1 cellular context compared by ENCODE assay signal in the genomic region with DNA sequence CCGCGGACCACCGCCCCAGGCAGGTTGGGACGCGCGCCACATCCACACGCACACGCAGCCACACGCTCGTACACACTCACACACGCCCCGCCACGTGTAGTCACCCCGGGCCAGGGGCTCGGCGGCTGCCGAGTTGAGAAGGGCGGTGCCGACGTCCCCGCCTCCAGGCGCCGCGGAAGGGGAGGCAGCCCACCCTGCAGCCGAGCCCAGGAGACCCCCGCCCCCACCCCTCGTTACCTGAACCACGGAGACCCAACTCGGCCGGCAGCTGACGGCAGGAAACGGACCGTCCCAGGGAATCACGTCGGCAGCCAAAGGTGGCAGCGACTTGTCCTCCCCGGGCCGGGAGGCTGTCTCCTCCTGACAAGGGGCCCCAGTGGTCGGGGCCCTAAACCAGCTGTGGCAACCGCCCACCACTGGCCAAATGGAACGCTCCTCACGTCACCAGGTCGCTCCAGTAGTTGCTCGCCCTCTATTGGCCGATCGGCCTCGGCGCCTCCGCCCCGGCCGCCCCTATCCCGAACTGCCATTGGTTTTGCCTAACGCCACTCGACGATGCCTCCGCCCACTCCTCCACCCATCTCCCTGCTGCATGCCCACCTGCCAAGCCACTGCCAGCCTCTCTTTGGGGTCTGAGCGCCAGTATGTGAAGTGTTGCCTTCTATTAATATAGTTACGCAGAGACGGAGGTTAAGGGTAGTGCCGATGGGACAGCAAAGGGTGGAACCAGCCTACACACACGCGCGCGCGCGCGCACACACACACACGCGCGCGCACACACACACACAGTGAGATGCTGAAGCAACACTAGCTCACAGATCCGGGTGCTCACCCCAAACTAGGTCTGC.
A peak's percentile ranks its signal among the peaks of the same experiment; 100 is the strongest.
TF ChIP-seq lines count a peak whose summit lies in the region.

Gene ZDHHC9 (minus strand): TSS at position 428 of the 848 bp plus-strand sequence. CDS start 1,941 bp downstream, outside the sequence.

TF ChIP-seq in K562, 482 proteins besides CTCF, POLR2A, EP300 and RAD21 (continued from another document and continues in another):
- TF ChIP-seq SP1 (CRISPR knock-in tag; IDR thresholded peaks at IDR 0.05) (peak; percentile 87), MYNN (IDR thresholded peaks at IDR 0.05) (no peak), MYNN (CRISPR knock-in tag; IDR thresholded peaks at IDR 0.05) (no peak), TEAD4 (IDR thresholded peaks at IDR 0.05; ENCODE audit: low read length) (no peak), TEAD4 (CRISPR knock-in tag; IDR thresholded peaks at IDR 0.05; ENCODE audit: borderline replicate concordance) (no peak), ZNF124 (CRISPR knock-in tag; IDR thresholded peaks at IDR 0.05) (no peak), HMGN3 (IDR thresholded peaks at IDR 0.05; ENCODE audit: borderline replicate concordance, extremely low read depth, insufficient read length, low read depth, low read length) (peak; percentile 30), MBD2 (IDR thresholded peaks at IDR 0.05; ENCODE audit: borderline replicate concordance, low read depth) (peak; percentile 91), RBFOX2 (IDR thresholded peaks at IDR 0.05; ENCODE audit: low read depth, low read length) (peak; percentile 75), PHF21A (IDR thresholded peaks at IDR 0.05; ENCODE audit: borderline replicate concordance, low read depth) (no peak), NRF1 (conservative IDR thresholded peaks at IDR 0.05 in 1 of 2, IDR thresholded peaks at IDR 0.05 in 1 of 2) (peak; percentile 87 to 89), SUPT5H (IDR thresholded peaks at IDR 0.05) (peak; percentile 62), ATF7 (IDR thresholded peaks at IDR 0.05) (peak; percentile 84), ZBTB7A (IDR thresholded peaks at IDR 0.05; ENCODE audit: borderline replicate concordance, control insufficient read depth, low read depth, low read length) (peak; percentile 61; the same call in 1 of the 2 replicates), YY1 (IDR thresholded peaks at IDR 0.05; ENCODE audit: borderline replicate concordance in 1 of 3, control insufficient read depth in 1 of 3, extremely low read depth in 1 of 3, insufficient read depth in 3 of 3, insufficient read length in 1 of 3, insufficient replicate concordance in 2 of 3, low read depth in 1 of 3, low read length in 2 of 3) (peak in 1 of 3 experiments; percentile 41), FIP1L1 (IDR thresholded peaks at IDR 0.05; ENCODE audit: low read depth, low read length, poor library complexity, severe bottlenecking) (peak; percentile 37), CREM (IDR thresholded peaks at IDR 0.05; ENCODE audit: low read depth) (peak; percentile 85), ARID4B (CRISPR knock-in tag; IDR thresholded peaks at IDR 0.05) (0 out of 2 replicates have a peak, but pooled peaks have one; percentile 42), KLF13 (tag; IDR thresholded peaks at IDR 0.05; ENCODE audit: borderline replicate concordance, low read depth) (peak; percentile 49; the same call in 1 of the 2 replicates), PRDM10 (IDR thresholded peaks at IDR 0.05; ENCODE audit: partially characterized antibody) (peak; percentile 97), POLR2B (IDR thresholded peaks at IDR 0.05; ENCODE audit: low read depth, partially characterized antibody) (peak; percentile 38), CXXC5 (CRISPR knock-in tag; IDR thresholded peaks at IDR 0.05) (peak; percentile 66), TBP (optimal IDR thresholded peaks at IDR 0.05; ENCODE audit: low read depth, low read length) (peak; percentile 57), SMAD4 (CRISPR knock-in tag; conservative IDR thresholded peaks at IDR 0.05) (no peak), MAX (CRISPR knock-in tag; IDR thresholded peaks at IDR 0.05) (peak; percentile 30; the same call in 1 of the 2 replicates), MTA3 (IDR thresholded peaks at IDR 0.05; ENCODE audit: borderline replicate concordance) (peak; percentile 53; the same call in 1 of the 2 replicates), EGR1 (conservative IDR thresholded peaks at IDR 0.05) (peak; percentile 83)
- TF ChIP-seq, protein P1, sequence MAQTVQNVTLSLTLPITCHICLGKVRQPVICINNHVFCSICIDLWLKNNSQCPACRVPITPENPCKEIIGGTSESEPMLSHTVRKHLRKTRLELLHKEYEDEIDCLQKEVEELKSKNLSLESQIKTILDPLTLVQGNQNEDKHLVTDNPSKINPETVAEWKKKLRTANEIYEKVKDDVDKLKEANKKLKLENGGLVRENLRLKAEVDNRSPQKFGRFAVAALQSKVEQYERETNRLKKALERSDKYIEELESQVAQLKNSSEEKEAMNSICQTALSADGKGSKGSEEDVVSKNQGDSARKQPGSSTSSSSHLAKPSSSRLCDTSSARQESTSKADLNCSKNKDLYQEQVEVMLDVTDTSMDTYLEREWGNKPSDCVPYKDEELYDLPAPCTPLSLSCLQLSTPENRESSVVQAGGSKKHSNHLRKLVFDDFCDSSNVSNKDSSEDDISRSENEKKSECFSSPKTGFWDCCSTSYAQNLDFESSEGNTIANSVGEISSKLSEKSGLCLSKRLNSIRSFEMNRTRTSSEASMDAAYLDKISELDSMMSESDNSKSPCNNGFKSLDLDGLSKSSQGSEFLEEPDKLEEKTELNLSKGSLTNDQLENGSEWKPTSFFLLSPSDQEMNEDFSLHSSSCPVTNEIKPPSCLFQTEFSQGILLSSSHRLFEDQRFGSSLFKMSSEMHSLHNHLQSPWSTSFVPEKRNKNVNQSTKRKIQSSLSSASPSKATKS (CRISPR knock-in tag; IDR thresholded peaks at IDR 0.05) = no peak
- TF ChIP-seq, protein P2, sequence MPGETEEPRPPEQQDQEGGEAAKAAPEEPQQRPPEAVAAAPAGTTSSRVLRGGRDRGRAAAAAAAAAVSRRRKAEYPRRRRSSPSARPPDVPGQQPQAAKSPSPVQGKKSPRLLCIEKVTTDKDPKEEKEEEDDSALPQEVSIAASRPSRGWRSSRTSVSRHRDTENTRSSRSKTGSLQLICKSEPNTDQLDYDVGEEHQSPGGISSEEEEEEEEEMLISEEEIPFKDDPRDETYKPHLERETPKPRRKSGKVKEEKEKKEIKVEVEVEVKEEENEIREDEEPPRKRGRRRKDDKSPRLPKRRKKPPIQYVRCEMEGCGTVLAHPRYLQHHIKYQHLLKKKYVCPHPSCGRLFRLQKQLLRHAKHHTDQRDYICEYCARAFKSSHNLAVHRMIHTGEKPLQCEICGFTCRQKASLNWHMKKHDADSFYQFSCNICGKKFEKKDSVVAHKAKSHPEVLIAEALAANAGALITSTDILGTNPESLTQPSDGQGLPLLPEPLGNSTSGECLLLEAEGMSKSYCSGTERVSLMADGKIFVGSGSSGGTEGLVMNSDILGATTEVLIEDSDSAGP (CRISPR knock-in tag; IDR thresholded peaks at IDR 0.05) = 0 out of 2 replicates have a peak, but pooled peaks have one; percentile 12
- TF ChIP-seq, protein P3, sequence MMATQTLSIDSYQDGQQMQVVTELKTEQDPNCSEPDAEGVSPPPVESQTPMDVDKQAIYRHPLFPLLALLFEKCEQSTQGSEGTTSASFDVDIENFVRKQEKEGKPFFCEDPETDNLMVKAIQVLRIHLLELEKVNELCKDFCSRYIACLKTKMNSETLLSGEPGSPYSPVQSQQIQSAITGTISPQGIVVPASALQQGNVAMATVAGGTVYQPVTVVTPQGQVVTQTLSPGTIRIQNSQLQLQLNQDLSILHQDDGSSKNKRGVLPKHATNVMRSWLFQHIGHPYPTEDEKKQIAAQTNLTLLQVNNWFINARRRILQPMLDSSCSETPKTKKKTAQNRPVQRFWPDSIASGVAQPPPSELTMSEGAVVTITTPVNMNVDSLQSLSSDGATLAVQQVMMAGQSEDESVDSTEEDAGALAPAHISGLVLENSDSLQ (IDR thresholded peaks at IDR 0.05) = peak; percentile 99
- TF ChIP-seq, protein P4, sequence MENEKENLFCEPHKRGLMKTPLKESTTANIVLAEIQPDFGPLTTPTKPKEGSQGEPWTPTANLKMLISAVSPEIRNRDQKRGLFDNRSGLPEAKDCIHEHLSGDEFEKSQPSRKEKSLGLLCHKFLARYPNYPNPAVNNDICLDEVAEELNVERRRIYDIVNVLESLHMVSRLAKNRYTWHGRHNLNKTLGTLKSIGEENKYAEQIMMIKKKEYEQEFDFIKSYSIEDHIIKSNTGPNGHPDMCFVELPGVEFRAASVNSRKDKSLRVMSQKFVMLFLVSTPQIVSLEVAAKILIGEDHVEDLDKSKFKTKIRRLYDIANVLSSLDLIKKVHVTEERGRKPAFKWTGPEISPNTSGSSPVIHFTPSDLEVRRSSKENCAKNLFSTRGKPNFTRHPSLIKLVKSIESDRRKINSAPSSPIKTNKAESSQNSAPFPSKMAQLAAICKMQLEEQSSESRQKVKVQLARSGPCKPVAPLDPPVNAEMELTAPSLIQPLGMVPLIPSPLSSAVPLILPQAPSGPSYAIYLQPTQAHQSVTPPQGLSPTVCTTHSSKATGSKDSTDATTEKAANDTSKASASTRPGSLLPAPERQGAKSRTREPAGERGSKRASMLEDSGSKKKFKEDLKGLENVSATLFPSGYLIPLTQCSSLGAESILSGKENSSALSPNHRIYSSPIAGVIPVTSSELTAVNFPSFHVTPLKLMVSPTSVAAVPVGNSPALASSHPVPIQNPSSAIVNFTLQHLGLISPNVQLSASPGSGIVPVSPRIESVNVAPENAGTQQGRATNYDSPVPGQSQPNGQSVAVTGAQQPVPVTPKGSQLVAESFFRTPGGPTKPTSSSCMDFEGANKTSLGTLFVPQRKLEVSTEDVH (IDR thresholded peaks at IDR 0.05; ENCODE audit: low read depth, partially characterized antibody) = peak; percentile 42
- TF ChIP-seq, protein P5, sequence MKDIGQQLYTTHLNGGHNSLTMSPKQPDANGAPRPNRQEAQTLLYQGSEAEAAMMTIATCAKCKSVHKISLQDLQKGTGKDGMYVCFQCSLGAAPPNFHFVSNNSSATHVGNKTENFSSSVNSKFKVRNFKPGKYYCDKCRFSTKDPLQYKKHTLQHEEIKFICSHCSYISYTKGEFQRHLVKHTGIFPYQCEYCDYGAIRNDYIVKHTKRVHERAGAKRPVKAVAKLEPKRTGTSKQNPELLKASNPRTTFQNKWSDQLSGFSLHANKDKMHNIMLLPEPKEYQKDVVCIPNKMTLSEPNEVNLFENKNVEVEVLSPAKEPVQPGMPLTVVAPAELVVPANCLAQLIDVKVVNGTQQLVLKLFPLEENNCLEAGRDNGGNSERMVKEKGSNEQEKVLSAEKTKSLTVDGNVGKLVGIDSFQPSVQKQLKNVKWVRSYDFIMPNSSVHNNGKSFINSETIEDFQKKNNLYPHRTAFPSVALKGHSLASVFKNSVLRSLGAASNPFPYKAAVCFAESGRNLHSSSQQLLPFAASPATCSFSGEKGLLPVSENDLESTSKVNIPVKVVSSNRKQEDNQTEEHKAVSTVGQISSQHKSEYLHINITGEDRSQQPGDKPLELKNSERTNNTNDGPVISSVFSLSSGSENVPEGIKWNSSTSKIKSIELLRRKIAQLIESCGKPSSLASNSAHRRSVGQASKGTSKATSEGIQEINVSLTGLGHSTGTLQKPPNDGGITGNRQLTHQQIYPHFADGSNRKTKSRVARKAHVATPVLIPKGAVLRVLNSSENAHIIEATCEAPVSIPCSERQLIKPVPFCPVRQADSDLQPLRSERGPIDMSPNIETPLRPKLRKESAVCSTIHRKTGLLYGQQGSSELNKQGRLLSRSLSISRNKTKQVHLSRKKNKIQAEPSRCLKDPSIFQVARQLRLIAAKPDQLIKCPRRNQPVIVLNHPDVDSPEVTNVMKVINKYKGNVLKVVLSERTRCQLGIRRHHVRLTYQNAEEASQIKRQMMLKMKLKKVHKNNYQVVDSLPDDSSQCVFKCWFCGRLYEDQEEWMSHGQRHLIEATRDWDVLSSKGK (CRISPR knock-in tag; IDR thresholded peaks at IDR 0.05) = no peak
